Comparison of ENCODE assay signal across 8 cellular contexts in genomic region chr16:10514369-10515055, GRCh38.
A peak's percentile ranks its signal among the peaks of the same experiment; 100 is the strongest.
DNase-seq lines count a peak whose midpoint lies in the region; ATAC-seq and TF ChIP-seq lines count a peak whose summit lies in the region.

No MANE protein-coding gene starts in this region.

- no peak overlapping the region for H2AFZ ChIP-seq in DND-41 (ENCODE audit: low read depth, low read length)
- H2AFZ ChIP-seq in hepatocyte: no peak overlapping the region

- H4K20me1 ChIP-seq in DND-41 (ENCODE audit: insufficient read depth, low read length): no peaks in the 10 kb centered on the region
- H4K20me1 ChIP-seq in hepatocyte (ENCODE audit: insufficient read depth, poor library complexity, severe bottlenecking): no peaks in the 10 kb centered on the region

- in situ Hi-C loops in KBM-7 (cut with MboI; ENCODE audit: low pct_unique_long_range_greater_than_20kb, low sequenced_read_pairs) (no loop called here), astrocyte of the cerebellum (cut with HindIII; ENCODE audit: low sequenced_read_pairs) (loop anchor here (25.0 kb wide), 1 partner anchor 202 kb away; no protein-coding TSS in a partner anchor)

- peak; percentile 50 for DNase-seq in DND-41
- peak; percentile 82 for DNase-seq in KBM-7
- DNase-seq in RWPE2 (ENCODE audit: low spot score): no peak
- peak; percentile 48 for DNase-seq in astrocyte of the cerebellum (ENCODE audit: low read depth)
- peak; percentile 76 for DNase-seq in hepatocyte (ENCODE audit: low spot score)
- no peak for DNase-seq in spleen

- TF ChIP-seq CTCF in DND-41 (IDR thresholded peaks at IDR 0.05; ENCODE audit: borderline replicate concordance, extremely low read depth, low read length, poor library complexity, severe bottlenecking): peak; percentile 74
- peak; percentile 83 for TF ChIP-seq CTCF in RWPE2 (IDR thresholded peaks at IDR 0.05; ENCODE audit: poor library complexity, severe bottlenecking)
- TF ChIP-seq CTCF in astrocyte of the cerebellum (IDR thresholded peaks at IDR 0.05; ENCODE audit: low read depth, low read length, missing control alignments): peak; percentile 48
- peak; percentile 75 for TF ChIP-seq CTCF in hepatocyte (IDR thresholded peaks at IDR 0.05; ENCODE audit: poor library complexity)
- peak; percentile 41 to 77 (median 62) for TF ChIP-seq CTCF in spleen (IDR thresholded peaks at IDR 0.05 in 8 of 11, conservative IDR thresholded peaks at IDR 0.05 in 3 of 11)

- no peaks in the 10 kb centered on the region for H3K4me1 ChIP-seq in DND-41 (ENCODE audit: insufficient read depth, low read length)
- H3K4me1 ChIP-seq in RWPE2 (ENCODE audit: insufficient read depth, poor library complexity, severe bottlenecking): no peaks in the 10 kb centered on the region
- H3K4me1 ChIP-seq in hepatocyte (ENCODE audit: insufficient read depth): peaks cover 11% of the 10 kb centered on the region
- H3K4me1 ChIP-seq in spleen: peaks cover 6 to 15% (median 9%) of the 10 kb centered on the region in 6 donors

- intact Hi-C loops in spleen (cut with DNase I; ENCODE audit: low total_unique reads): loop anchor here (2.0 to 5.0 kb wide), 2 partner anchors 226 to 1257 kb away; no protein-coding TSS in a partner anchor

- H3K9ac ChIP-seq in DND-41 (ENCODE audit: low read depth, low read length): no peak overlapping the region

- H3K4me3 ChIP-seq in DND-41 (ENCODE audit: low read depth in 1 of 2, low read length in 2 of 2) (no peak overlapping the region), RWPE2 (ENCODE audit: severe bottlenecking) (no peak overlapping the region), astrocyte of the cerebellum (ENCODE audit: low read depth, low read length) (no peak overlapping the region), hepatocyte (no peak overlapping the region), spleen (no peak overlapping the region)

- H3K36me3 ChIP-seq in DND-41 (ENCODE audit: insufficient read depth, low read length) (no peaks in the 10 kb centered on the region), RWPE2 (ENCODE audit: low read depth) (no peaks in the 10 kb centered on the region), hepatocyte (replicated peaks; ENCODE audit: insufficient read depth, low read depth) (no peaks in the 10 kb centered on the region), spleen (no peaks in the 10 kb centered on the region)

- ATAC-seq in DND-41 (ENCODE audit: insufficient read depth, low read depth) (no peak), RWPE2 (ENCODE audit: low read depth) (no peak; the same call in 2 of the 3 replicates), GM21717 (IDR thresholded peaks at IDR 0.05; ENCODE audit: unreplicated experiment) (no peak), GM21619 (IDR thresholded peaks at IDR 0.05; ENCODE audit: unreplicated experiment) (no peak)

- 41% methylated on average over 6 of the region's 6 CpGs for WGBS in hepatocyte (ENCODE audit: low lambda C conversion rate, missing lambda C conversion rate)
- 38 to 50% (median 48%) methylated on average over 6 of the region's 6 CpGs for WGBS in spleen, 5 donors

- no peak overlapping the region for H3K4me2 ChIP-seq in DND-41 (ENCODE audit: insufficient read depth, low read length)
- no peak overlapping the region for H3K4me2 ChIP-seq in hepatocyte

- no peak for TF ChIP-seq POLR2A in spleen (IDR thresholded peaks at IDR 0.05)

- H3K27ac ChIP-seq in DND-41 (ENCODE audit: low read length): no peak overlapping the region
- no peak overlapping the region for H3K27ac ChIP-seq in RWPE2 (ENCODE audit: poor library complexity, severe bottlenecking)
- H3K27ac ChIP-seq in hepatocyte: peak overlapping the region; percentile 17
- no peak overlapping the region for H3K27ac ChIP-seq in spleen

- H3K9me2 ChIP-seq in hepatocyte (replicated peaks; ENCODE audit: insufficient read depth): no peaks in the 10 kb centered on the region

- H3K27me3 ChIP-seq in DND-41 (ENCODE audit: insufficient read depth, low read length, poor library complexity): peaks cover 4% of the 10 kb centered on the region
- H3K27me3 ChIP-seq in RWPE2 (ENCODE audit: insufficient read depth, poor library complexity, severe bottlenecking): no peaks in the 10 kb centered on the region
- no peaks in the 10 kb centered on the region for H3K27me3 ChIP-seq in hepatocyte
- H3K27me3 ChIP-seq in spleen (replicated peaks in 1 of 7): no peaks in the 10 kb centered on the region

- H3K79me2 ChIP-seq in DND-41 (ENCODE audit: insufficient read depth, low read length) (no peaks in the 10 kb centered on the region), hepatocyte (no peaks in the 10 kb centered on the region)

- H3K9me3 ChIP-seq in DND-41 (ENCODE audit: insufficient read depth, low read length, severe bottlenecking) (no peaks in the 10 kb centered on the region), RWPE2 (ENCODE audit: severe bottlenecking) (no peaks in the 10 kb centered on the region), hepatocyte (ENCODE audit: low read depth) (no peaks in the 10 kb centered on the region), spleen (peaks cover 0 to 4% (median 0%) of the 10 kb centered on the region in 8 donors)

Comparison
In these comparisons a context has a peak if more than half of its experiments do, and no peak if none do; other contexts are left out.
1. DNase-seq: peak in DND-41 (single experiment), KBM-7 (single experiment), astrocyte of the cerebellum (single experiment) and hepatocyte (single experiment); none in RWPE2 (single experiment) and spleen (single experiment).
2. Peak in every context shown above with its lines, with median percentiles within 50 percentile points of each other: CTCF ChIP-seq.